Comparison of ENCODE assay signal across 28 cellular contexts in the genomic region with DNA sequence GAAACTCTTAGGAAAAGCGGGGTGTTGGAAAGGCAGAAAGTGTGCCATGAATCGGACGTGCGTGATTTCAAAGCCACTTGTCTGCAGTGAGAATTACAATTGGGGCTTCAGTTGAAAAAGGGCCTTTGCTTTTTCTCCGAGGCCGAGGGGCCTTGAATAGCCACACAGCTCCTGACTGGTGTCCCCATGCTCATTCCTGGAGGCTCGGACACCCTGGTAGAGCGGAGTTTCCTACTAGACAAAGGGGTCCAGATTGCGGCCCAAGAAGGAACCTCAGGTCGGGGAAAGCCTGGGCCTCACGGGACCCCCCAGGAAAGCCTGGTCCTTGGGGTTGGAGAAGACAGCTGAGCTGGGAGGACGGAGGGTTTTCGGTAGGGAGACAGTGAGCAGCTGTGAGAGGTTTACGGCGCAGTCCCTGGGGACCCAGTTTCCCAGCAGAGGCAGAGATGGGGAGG. TPM values are rescaled to one million over a fixed set of nuclear protein-coding genes. Genes with fewer than 3 reads are reported as not detected.
A peak's percentile ranks its signal among the peaks of the same experiment; 100 is the strongest.
DNase-seq lines count a peak whose midpoint lies in the region; ATAC-seq and TF ChIP-seq lines count a peak whose summit lies in the region.
"Had no signal": no experiment of that assay in that cellular context is flagged by ENCODE, and none has a peak within 500 bp of the region (broad histone marks: within the 10 kb centered on the region; RNA-seq: fewer than 3 reads in every experiment).

No MANE protein-coding gene starts in this region.

- intact Hi-C loops in Panc1 (cut with micrococcal nuclease; ENCODE audit: unreplicated experiment): no loop called here
- intact Hi-C loops in lower leg skin (cut with DNase I; ENCODE audit: low total_unique reads): no loop called here

- H3K9me3 ChIP-seq in Panc1 (ENCODE audit: control insufficient read depth, insufficient read depth, low read depth, low read length): no peaks in the 10 kb centered on the region
- H3K9me3 ChIP-seq: thoracic aorta had no signal

- no peak overlapping the region for H3K27ac ChIP-seq in Panc1 (ENCODE audit: low read length)
- H3K27ac ChIP-seq: cardiac muscle cell, GM23248, thoracic aorta, VCaP had no signal

- TF ChIP-seq CTCF in Panc1 (IDR thresholded peaks at IDR 0.05) (no peak), lower leg skin (IDR thresholded peaks at IDR 0.05) (no peak)

- DNase-seq in EH (ENCODE audit: low read depth) (peak; percentile 48), Panc1 (ENCODE audit: low read depth, low spot score) (no peak), lower leg skin (ENCODE audit: low spot score in 2 of 2) (peak; percentile 6 to 65), immature natural killer cell (no peak), inferior parietal cortex (ENCODE audit: extremely low spot score) (no peak)
- no peak for DNase-seq in stimulated activated naive B cell treated with anti-CD40 and anti-IgM and Interleukin-4, amounts not matched to agents 10 μg/mL and 1 μg/mL and 100 μg/mL, for 72 hours
- no peak for DNase-seq in stimulated activated naive CD4-positive, alpha-beta T cell treated with Interleukin-2 at 50 U/mL for 16 hours (lab: John Stamatoyannopoulos, UW)
- DNase-seq: anterior cingulate cortex; CD8-positive, alpha-beta memory T cell; GF-D8; GM23248; kidney glomerular epithelial cell; mammary epithelial cell; MM.1S; NCI-H1694; NCI-H526 treated with DMSO at 0.1 percent for 48 hours; small intestine had no signal

- H3K27me3 Mint-ChIP-seq in stimulated activated naive B cell treated with anti-CD40 and anti-IgM and Interleukin-4, amounts not matched to agents 10 μg/mL and 1 μg/mL and 100 μg/mL, for 72 hours: peaks cover 69 to 93% of the 10 kb centered on the region in 2 donors
- peaks cover 18 to 30% (median 24%) of the 10 kb centered on the region in 3 donors for H3K27me3 Mint-ChIP-seq in immature natural killer cell (ENCODE audit: low read depth in 3 of 3)

- no peaks in the 10 kb centered on the region; the same call in 1 of the 2 replicates for H3K27me3 ChIP-seq in Panc1 (ENCODE audit: control insufficient read depth, insufficient read depth, low read length)

- H3K36me3 ChIP-seq in Panc1 (ENCODE audit: control insufficient read depth, insufficient read depth, low read length): no peaks in the 10 kb centered on the region
- H3K36me3 ChIP-seq: cardiac muscle cell, thoracic aorta had no signal

- peak overlapping the region; percentile 14 for H3K27ac Mint-ChIP-seq in stimulated activated naive B cell treated with anti-CD40 and anti-IgM and Interleukin-4, amounts not matched to agents 10 μg/mL and 1 μg/mL and 100 μg/mL, for 72 hours
- no peak overlapping the region for H3K27ac Mint-ChIP-seq in immature natural killer cell
- H3K27ac Mint-ChIP-seq: activated naive CD4-positive, alpha-beta T cell treated with anti-CD3 and anti-CD28 coated beads, Interleukin-2, amount 50 U/mL, for 72 hours; activated T-helper 1 cell treated with anti-CD3 and anti-CD28 coated beads, Interleukin-12 subunit alpha, Interleukin-12 subunit beta, Interleukin-2, Interleukin-4 antibody, amounts not matched to agents 30 ng/mL and 10 ng/mL and 1 ng/mL, durations not matched to agents 14 hours and 24 hours and 36 hours; dendritic cell treated with granulocyte-macrophage colony-stimulating factor and Interleukin-4, amounts not matched to agents 40 ng/mL and 50 ng/mL, for 4 days; stimulated activated memory B cell treated with anti-CD40 and anti-IgM and Interleukin-4, amounts not matched to agents 10 μg/mL and 1 μg/mL and 100 μg/mL, for 72 hours; T-helper 2 cell treated with Interferon-gamma antibody and Interleukin-4, amounts not matched to agents 5 μg/mL and 100 μg/mL, for 36 hours had no signal

- TF ChIP-seq POLR2A in lower leg skin (IDR thresholded peaks at IDR 0.05): no peak

- CTCF ChIA-PET in Panc1 (lab: Charles Lee): no interaction called here

- WGBS in lower leg skin, 2 donors: 39 to 41% methylated on average over 15 of the region's 15 CpGs

- BruUV-seq in Panc1 (replicated peaks; lab: Mats Ljungman, UMichigan): no TSS peak

- H3K9me3 Mint-ChIP-seq in stimulated activated naive B cell treated with anti-CD40 and anti-IgM and Interleukin-4, amounts not matched to agents 10 μg/mL and 1 μg/mL and 100 μg/mL, for 72 hours: peaks cover 6 to 8% of the 10 kb centered on the region in 2 donors
- peaks cover 0 to 5% (median under 1%) of the 10 kb centered on the region in 6 donors for H3K9me3 Mint-ChIP-seq in immature natural killer cell
- H3K9me3 Mint-ChIP-seq: dendritic cell treated with granulocyte-macrophage colony-stimulating factor and Interleukin-4, amounts not matched to agents 40 ng/mL and 50 ng/mL, for 4 days had no signal

- ATAC-seq in Panc1: 0 out of 2 replicates have a peak, but pooled peaks have one; percentile 34
- peak in 1 of 2 donors; percentile 22 for ATAC-seq in stimulated activated naive B cell treated with anti-CD40 and anti-IgM and Interleukin-4, amounts not matched to agents 10 μg/mL and 1 μg/mL and 100 μg/mL, for 72 hours (replicated peaks)
- ATAC-seq: activated naive CD4-positive, alpha-beta T cell treated with anti-CD3 and anti-CD28 coated beads, Interleukin-2, amount 50 U/mL, for 72 hours; stimulated activated memory B cell treated with anti-CD40 and anti-IgM and Interleukin-4, amounts not matched to agents 10 μg/mL and 1 μg/mL and 100 μg/mL, for 72 hours had no signal

- no peak overlapping the region for H3K4me3 Mint-ChIP-seq in stimulated activated naive B cell treated with anti-CD40 and anti-IgM and Interleukin-4, amounts not matched to agents 10 μg/mL and 1 μg/mL and 100 μg/mL, for 72 hours
- no peak overlapping the region for H3K4me3 Mint-ChIP-seq in immature natural killer cell
- H3K4me3 Mint-ChIP-seq: activated T-helper 1 cell treated with anti-CD3 and anti-CD28 coated beads, Interleukin-12 subunit alpha, Interleukin-12 subunit beta, Interleukin-2, Interleukin-4 antibody, amounts not matched to agents 30 ng/mL and 10 ng/mL and 1 ng/mL, durations not matched to agents 14 hours and 24 hours and 36 hours; dendritic cell treated with granulocyte-macrophage colony-stimulating factor and Interleukin-4, amounts not matched to agents 40 ng/mL and 50 ng/mL, for 4 days; stimulated activated memory B cell treated with anti-CD40 and anti-IgM and Interleukin-4, amounts not matched to agents 10 μg/mL and 1 μg/mL and 100 μg/mL, for 72 hours; T-helper 2 cell treated with Interferon-gamma antibody and Interleukin-4, amounts not matched to agents 5 μg/mL and 100 μg/mL, for 36 hours had no signal

- H3K4me1 Mint-ChIP-seq in stimulated activated naive B cell treated with anti-CD40 and anti-IgM and Interleukin-4, amounts not matched to agents 10 μg/mL and 1 μg/mL and 100 μg/mL, for 72 hours: peaks cover 29 to 49% of the 10 kb centered on the region in 2 donors
- peaks cover 2 to 17% of the 10 kb centered on the region in 2 donors for H3K4me1 Mint-ChIP-seq in immature natural killer cell

- in situ Hi-C loops in Panc1 (cut with HindIII; ENCODE audit: low pct_unique_long_range_greater_than_20kb, low sequenced_read_pairs): no loop called here

- H3K4me1 ChIP-seq in Panc1 (ENCODE audit: control insufficient read depth, insufficient read depth, low read length): no peaks in the 10 kb centered on the region

- peaks cover 2 to 7% of the 10 kb centered on the region in 2 donors for H3K36me3 Mint-ChIP-seq in stimulated activated naive B cell treated with anti-CD40 and anti-IgM and Interleukin-4, amounts not matched to agents 10 μg/mL and 1 μg/mL and 100 μg/mL, for 72 hours
- peaks cover 4 to 10% (median 4%) of the 10 kb centered on the region in 3 donors for H3K36me3 Mint-ChIP-seq in immature natural killer cell
- H3K36me3 Mint-ChIP-seq: CD8-positive, alpha-beta memory T cell had no signal

- POLR2A ChIA-PET in Panc1 (lab: Charles Lee): no interaction called here

- no peak overlapping the region for H3K4me3 ChIP-seq in Panc1 (ENCODE audit: low read depth in 2 of 2, low read length in 2 of 2)
- no peak overlapping the region for H3K4me3 ChIP-seq in lower leg skin (ENCODE audit: low read depth, poor library complexity, severe bottlenecking)
- H3K4me3 ChIP-seq: cardiac muscle cell, GM23248, thoracic aorta had no signal

RNA-seq across cellular contexts. Expression of gene SHOX, which starts 3.1 kb away (rescaled TPM):
- total RNA-seq in Panc1 (2021; ENCODE audit: unreplicated experiment) (not detected), lower leg skin (1 to 10 TPM in 1 of 4 donors, under 1 TPM in 1, not detected in 2; 0.54 to 2.4 TPM)
- polyA plus RNA-seq in Panc1 (2012; ENCODE audit: insufficient read length): 0.15 TPM
- polyA plus RNA-seq in immature natural killer cell: not detected
- total RNA-seq: activated naive CD4-positive, alpha-beta T cell treated with anti-CD3 and anti-CD28 coated beads, Interleukin-2, amount 50 U/mL, for 72 hours; activated T-helper 1 cell treated with anti-CD3 and anti-CD28 coated beads, Interleukin-12 subunit alpha, Interleukin-12 subunit beta, Interleukin-2, Interleukin-4 antibody, amounts not matched to agents 30 ng/mL and 10 ng/mL and 1 ng/mL, durations not matched to agents 14 hours and 24 hours and 36 hours; cardiac muscle cell; CD8-positive, alpha-beta memory T cell; fibroblast of lung; GM23248; HT1080; mammary epithelial cell; renal cortical epithelial cell had no signal
- polyA plus RNA-seq: cardiac muscle cell; CD8-positive, alpha-beta memory T cell; fibroblast of lung; GM23248; mammary epithelial cell had no signal

Comparison
In these comparisons a context has a peak if more than half of its experiments do, and no peak if none do; other contexts are left out.
1. DNase-seq: peak in EH (single experiment) and lower leg skin (2 of 2); none in Panc1 (single experiment), stimulated activated naive B cell treated with anti-CD40 and anti-IgM and Interleukin-4, amounts not matched to agents 10 μg/mL and 1 μg/mL and 100 μg/mL, for 72 hours (single experiment), immature natural killer cell (0 of 3), inferior parietal cortex (single experiment) and stimulated activated naive CD4-positive, alpha-beta T cell treated with Interleukin-2 at 50 U/mL for 16 hours (single experiment).